In genomic region chr6:14121936-14122344, GRCh38 we compare ENCODE assay signal across 9 cellular contexts. TPM values are rescaled to one million over a fixed set of nuclear protein-coding genes. Genes with fewer than 3 reads are reported as not detected.
DNase-seq lines count a peak whose midpoint lies in the region; ATAC-seq, FAIRE-seq and TF ChIP-seq lines count a peak whose summit lies in the region.
"Had no signal": no experiment of that assay in that cellular context is flagged by ENCODE, and none has a peak within 500 bp of the region (broad histone marks: within the 10 kb centered on the region; RNA-seq: fewer than 3 reads in every experiment).

No MANE protein-coding gene starts in this region.

- no peak overlapping the region for H3K9ac ChIP-seq in endodermal cell (ENCODE audit: extremely low read depth, low read length, poor library complexity, severe bottlenecking)

- H3K27me3 ChIP-seq in small intestine (ENCODE audit: control insufficient read depth in 2 of 2, insufficient read depth in 2 of 2, low read length in 2 of 2), result no peaks in the 10 kb centered on the region
- H3K27me3 ChIP-seq in endodermal cell (ENCODE audit: control insufficient read depth, insufficient read depth, low read length, poor library complexity, severe bottlenecking), result peaks cover 15% of the 10 kb centered on the region

- no peak for FAIRE-seq in small intestine (lab: Jason Lieb, UNC)

- H3K27ac ChIP-seq in small intestine (ENCODE audit: low read depth in 1 of 2, low read length in 1 of 2) (no peak overlapping the region), endodermal cell (ENCODE audit: low read depth, low read length) (no peak overlapping the region)
- H3K27ac ChIP-seq: C4-2B had no signal

- H3K27me3 Mint-ChIP-seq in activated naive CD4-positive, alpha-beta T cell treated with anti-CD3 and anti-CD28 coated beads for 36 hours (ENCODE audit: low read depth), result no peaks in the 10 kb centered on the region
- peaks cover 21% of the 10 kb centered on the region for H3K27me3 Mint-ChIP-seq in endodermal cell (ENCODE audit: insufficient read depth)

- DNase-seq in activated naive CD4-positive, alpha-beta T cell treated with anti-CD3 and anti-CD28 coated beads for 36 hours, result peak; percentile 66
- no peak for DNase-seq in activated naive CD4-positive, alpha-beta T cell treated with anti-CD3 and anti-CD28 coated beads, Interleukin-2, amount 50 U/mL, for 16 hours
- peak; percentile 15 for DNase-seq in UCSD-AML1 (lab: John Stamatoyannopoulos, UW; ENCODE audit: unreplicated experiment)
- DNase-seq in stimulated activated CD4-positive, alpha-beta T cell treated with anti-CD3 and anti-CD28 coated beads, Interleukin-4, amount 100 ng/mL, for 4 hours, result peak; percentile 8 to 24
- DNase-seq in inferior parietal cortex (ENCODE audit: extremely low spot score), result no peak
- no peak for DNase-seq in small intestine
- no peak for DNase-seq in endodermal cell

- H3K4me3 ChIP-seq in small intestine (ENCODE audit: low read depth in 1 of 2, low read length in 2 of 2) (no peak overlapping the region), endodermal cell (ENCODE audit: low read length) (no peak overlapping the region)

- H3K36me3 ChIP-seq in small intestine (ENCODE audit: control insufficient read depth in 2 of 2, insufficient read depth in 2 of 2, low read length in 2 of 2), result no peaks in the 10 kb centered on the region
- no peaks in the 10 kb centered on the region for H3K36me3 ChIP-seq in endodermal cell (ENCODE audit: control insufficient read depth, insufficient read depth, low read length)

- peak; percentile 54 for ATAC-seq in HG03064 (IDR thresholded peaks at IDR 0.05; ENCODE audit: low read depth, unreplicated experiment)

- H3K36me3 Mint-ChIP-seq in activated naive CD4-positive, alpha-beta T cell treated with anti-CD3 and anti-CD28 coated beads for 36 hours (ENCODE audit: low read depth), result peaks cover 44% of the 10 kb centered on the region
- no peaks in the 10 kb centered on the region for H3K36me3 Mint-ChIP-seq in endodermal cell (ENCODE audit: low read depth)

- H3K27ac Mint-ChIP-seq in activated naive CD4-positive, alpha-beta T cell treated with anti-CD3 and anti-CD28 coated beads for 36 hours, result peak overlapping the region; percentile 42
- H3K27ac Mint-ChIP-seq in endodermal cell, result no peak overlapping the region

- intact Hi-C loops in activated naive CD4-positive, alpha-beta T cell treated with anti-CD3 and anti-CD28 coated beads for 36 hours (cut with micrococcal nuclease), result loop anchor here (1.0 to 2.0 kb wide), 3 partner anchors 12 to 307 kb away; partner anchors contain the start of gene MCUR1

- no peaks in the 10 kb centered on the region for H3K9me3 Mint-ChIP-seq in activated naive CD4-positive, alpha-beta T cell treated with anti-CD3 and anti-CD28 coated beads for 36 hours
- H3K9me3 Mint-ChIP-seq in endodermal cell, result no peaks in the 10 kb centered on the region

- H3K4me1 ChIP-seq in small intestine (ENCODE audit: control insufficient read depth in 2 of 2, insufficient read depth in 1 of 2, low read depth in 1 of 2, low read length in 1 of 2) (no peaks in the 10 kb centered on the region), endodermal cell (ENCODE audit: control insufficient read depth, insufficient read depth, low read length) (no peaks in the 10 kb centered on the region)

- H3K9me3 ChIP-seq in small intestine (ENCODE audit: control insufficient read depth, low read depth) (no peaks in the 10 kb centered on the region), endodermal cell (ENCODE audit: control insufficient read depth, low read length) (no peaks in the 10 kb centered on the region)

- H3K4me3 Mint-ChIP-seq in activated naive CD4-positive, alpha-beta T cell treated with anti-CD3 and anti-CD28 coated beads for 36 hours, result no peak overlapping the region
- H3K4me3 Mint-ChIP-seq in endodermal cell, result no peak overlapping the region

- no peak for TF ChIP-seq CTCF in endodermal cell (conservative IDR thresholded peaks at IDR 0.05)

- H3K4me1 Mint-ChIP-seq in activated naive CD4-positive, alpha-beta T cell treated with anti-CD3 and anti-CD28 coated beads for 36 hours (ENCODE audit: low read depth), result peaks cover 56% of the 10 kb centered on the region
- peaks cover 6% of the 10 kb centered on the region for H3K4me1 Mint-ChIP-seq in endodermal cell

- WGBS in small intestine, 3 donors, result 74 to 92% (median 80%) methylated on average over 4 of the region's 4 CpGs
- 91 to 94% methylated on average over 3 to 4 of the region's 4 CpGs for WGBS in endodermal cell (ENCODE audit: insufficient coverage in 1 of 2, insufficient read length in 1 of 2), 2 experiments

- CTCF ChIA-PET in activated naive CD4-positive, alpha-beta T cell treated with anti-CD3 and anti-CD28 coated beads for 36 hours (lab: Charles Lee), result interaction anchor here (0.5 kb wide), 1 partner anchor 793 kb away, joined by 4 read pairs; the partner anchor contains the start of gene TBC1D7

RNA-seq across cellular contexts. Expression of gene CD83, which starts 4.4 kb away (rescaled TPM):
- total RNA-seq in activated naive CD4-positive, alpha-beta T cell treated with anti-CD3 and anti-CD28 coated beads for 36 hours, result 10 to 100 TPM; 11.9 to 13.8 TPM
- polyA plus RNA-seq in small intestine, result 1 to 10 TPM in 1 of 3 donors, under 1 TPM in 2; 0.45 to 1.9 (median 0.54) TPM
- 1 to 10 TPM; 2.8 to 7.0 TPM for total RNA-seq in endodermal cell
- polyA plus RNA-seq in endodermal cell (2013, experiment 1 of 2), result 7.9 TPM
- 7.2 TPM for polyA plus RNA-seq in endodermal cell (2013, experiment 2 of 2)

Comparison
In these comparisons a context has a peak if more than half of its experiments do, and no peak if none do; other contexts are left out.
1. DNase-seq: peak in activated naive CD4-positive, alpha-beta T cell treated with anti-CD3 and anti-CD28 coated beads for 36 hours (single experiment), UCSD-AML1 (single experiment) and stimulated activated CD4-positive, alpha-beta T cell treated with anti-CD3 and anti-CD28 coated beads, Interleukin-4, amount 100 ng/mL, for 4 hours (2 of 2); none in activated naive CD4-positive, alpha-beta T cell treated with anti-CD3 and anti-CD28 coated beads, Interleukin-2, amount 50 U/mL, for 16 hours (single experiment), inferior parietal cortex (single experiment), small intestine (single experiment) and endodermal cell (single experiment).